1 cellular context compared by ENCODE assay signal in genomic region chr1:15742339-15742801, GRCh38.
TF ChIP-seq lines count a peak whose summit lies in the region.

Gene TMEM82, plus strand, starts transcription at chr1:15742499. Its CDS starts 61 bp downstream, at chr1:15742560.

TF ChIP-seq in K562, 482 proteins besides CTCF, POLR2A, EP300 and RAD21:
- TF ChIP-seq SLC30A9 (CRISPR knock-in tag; IDR thresholded peaks at IDR 0.05) (no peak), FOXJ2 (tag; IDR thresholded peaks at IDR 0.05) (no peak), CBFA2T3 (IDR thresholded peaks at IDR 0.05) (no peak), TARDBP (IDR thresholded peaks at IDR 0.05) (no peak), RUNX1 (IDR thresholded peaks at IDR 0.05; ENCODE audit: low read depth) (no peak), REST (CRISPR knock-in tag; IDR thresholded peaks at IDR 0.05; ENCODE audit: low read depth) (no peak), ARID3A (IDR thresholded peaks at IDR 0.05; ENCODE audit: borderline replicate concordance, low read depth, low read length) (no peak), PHF21A (IDR thresholded peaks at IDR 0.05; ENCODE audit: borderline replicate concordance, low read depth) (no peak), MCM5 (IDR thresholded peaks at IDR 0.05; ENCODE audit: low read depth) (no peak), GTF2A2 (tag; IDR thresholded peaks at IDR 0.05) (no peak), MAFK (IDR thresholded peaks at IDR 0.05; ENCODE audit: low read length) (no peak), ZEB2 (IDR thresholded peaks at IDR 0.05) (no peak), GATA2 (CRISPR knock-in tag; IDR thresholded peaks at IDR 0.05) (no peak), CREB1 (IDR thresholded peaks at IDR 0.05) (no peak), CREB1 (CRISPR knock-in tag; IDR thresholded peaks at IDR 0.05) (no peak), ZNF398 (CRISPR knock-in tag; IDR thresholded peaks at IDR 0.05) (no peak), HIVEP1 (CRISPR knock-in tag; IDR thresholded peaks at IDR 0.05) (no peak), ZNF134 (CRISPR knock-in tag; conservative IDR thresholded peaks at IDR 0.05) (no peak)
- TF ChIP-seq, protein P1, sequence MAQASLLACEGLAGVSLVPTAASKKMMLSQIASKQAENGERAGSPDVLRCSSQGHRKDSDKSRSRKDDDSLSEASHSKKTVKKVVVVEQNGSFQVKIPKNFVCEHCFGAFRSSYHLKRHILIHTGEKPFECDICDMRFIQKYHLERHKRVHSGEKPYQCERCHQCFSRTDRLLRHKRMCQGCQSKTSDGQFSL (CRISPR knock-in tag; IDR thresholded peaks at IDR 0.05): no peak
- TF ChIP-seq, protein P1 (tag; IDR thresholded peaks at IDR 0.05): no peak
- TF ChIP-seq, protein P2, sequence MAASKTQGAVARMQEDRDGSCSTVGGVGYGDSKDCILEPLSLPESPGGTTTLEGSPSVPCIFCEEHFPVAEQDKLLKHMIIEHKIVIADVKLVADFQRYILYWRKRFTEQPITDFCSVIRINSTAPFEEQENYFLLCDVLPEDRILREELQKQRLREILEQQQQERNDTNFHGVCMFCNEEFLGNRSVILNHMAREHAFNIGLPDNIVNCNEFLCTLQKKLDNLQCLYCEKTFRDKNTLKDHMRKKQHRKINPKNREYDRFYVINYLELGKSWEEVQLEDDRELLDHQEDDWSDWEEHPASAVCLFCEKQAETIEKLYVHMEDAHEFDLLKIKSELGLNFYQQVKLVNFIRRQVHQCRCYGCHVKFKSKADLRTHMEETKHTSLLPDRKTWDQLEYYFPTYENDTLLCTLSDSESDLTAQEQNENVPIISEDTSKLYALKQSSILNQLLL (CRISPR knock-in tag; IDR thresholded peaks at IDR 0.05; ENCODE audit: borderline replicate concordance): no peak
- TF ChIP-seq, protein P3, sequence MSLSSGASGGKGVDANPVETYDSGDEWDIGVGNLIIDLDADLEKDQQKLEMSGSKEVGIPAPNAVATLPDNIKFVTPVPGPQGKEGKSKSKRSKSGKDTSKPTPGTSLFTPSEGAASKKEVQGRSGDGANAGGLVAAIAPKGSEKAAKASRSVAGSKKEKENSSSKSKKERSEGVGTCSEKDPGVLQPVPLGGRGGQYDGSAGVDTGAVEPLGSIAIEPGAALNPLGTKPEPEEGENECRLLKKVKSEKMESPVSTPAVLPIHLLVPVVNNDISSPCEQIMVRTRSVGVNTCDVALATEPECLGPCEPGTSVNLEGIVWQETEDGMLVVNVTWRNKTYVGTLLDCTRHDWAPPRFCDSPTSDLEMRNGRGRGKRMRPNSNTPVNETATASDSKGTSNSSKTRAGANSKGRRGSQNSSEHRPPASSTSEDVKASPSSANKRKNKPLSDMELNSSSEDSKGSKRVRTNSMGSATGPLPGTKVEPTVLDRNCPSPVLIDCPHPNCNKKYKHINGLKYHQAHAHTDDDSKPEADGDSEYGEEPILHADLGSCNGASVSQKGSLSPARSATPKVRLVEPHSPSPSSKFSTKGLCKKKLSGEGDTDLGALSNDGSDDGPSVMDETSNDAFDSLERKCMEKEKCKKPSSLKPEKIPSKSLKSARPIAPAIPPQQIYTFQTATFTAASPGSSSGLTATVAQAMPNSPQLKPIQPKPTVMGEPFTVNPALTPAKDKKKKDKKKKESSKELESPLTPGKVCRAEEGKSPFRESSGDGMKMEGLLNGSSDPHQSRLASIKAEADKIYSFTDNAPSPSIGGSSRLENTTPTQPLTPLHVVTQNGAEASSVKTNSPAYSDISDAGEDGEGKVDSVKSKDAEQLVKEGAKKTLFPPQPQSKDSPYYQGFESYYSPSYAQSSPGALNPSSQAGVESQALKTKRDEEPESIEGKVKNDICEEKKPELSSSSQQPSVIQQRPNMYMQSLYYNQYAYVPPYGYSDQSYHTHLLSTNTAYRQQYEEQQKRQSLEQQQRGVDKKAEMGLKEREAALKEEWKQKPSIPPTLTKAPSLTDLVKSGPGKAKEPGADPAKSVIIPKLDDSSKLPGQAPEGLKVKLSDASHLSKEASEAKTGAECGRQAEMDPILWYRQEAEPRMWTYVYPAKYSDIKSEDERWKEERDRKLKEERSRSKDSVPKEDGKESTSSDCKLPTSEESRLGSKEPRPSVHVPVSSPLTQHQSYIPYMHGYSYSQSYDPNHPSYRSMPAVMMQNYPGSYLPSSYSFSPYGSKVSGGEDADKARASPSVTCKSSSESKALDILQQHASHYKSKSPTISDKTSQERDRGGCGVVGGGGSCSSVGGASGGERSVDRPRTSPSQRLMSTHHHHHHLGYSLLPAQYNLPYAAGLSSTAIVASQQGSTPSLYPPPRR (CRISPR knock-in tag; IDR thresholded peaks at IDR 0.05; ENCODE audit: borderline replicate concordance): no peak
